ENCODE assay signal across 14 cellular contexts in the genomic region with DNA sequence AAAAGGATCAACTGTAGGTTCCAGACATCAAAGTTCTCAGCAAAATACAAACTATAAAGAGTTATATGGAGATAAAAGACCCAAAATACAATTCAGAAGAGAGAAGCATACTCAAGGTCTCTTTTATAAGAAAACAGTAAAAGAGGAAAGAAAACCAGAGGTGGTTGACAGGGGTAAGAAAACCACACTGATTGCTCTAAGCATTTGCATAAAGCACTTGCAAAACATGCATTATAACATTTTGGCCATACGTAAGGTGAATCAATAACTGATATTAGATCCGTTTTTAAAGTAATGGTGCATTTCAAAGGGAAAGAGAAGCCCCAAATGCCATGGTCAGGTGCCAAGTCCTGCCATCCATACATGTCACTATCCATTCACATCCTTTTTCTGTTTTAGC. TPM values are rescaled to one million over a fixed set of nuclear protein-coding genes. Genes with fewer than 3 reads are reported as not detected.
A peak's percentile ranks its signal among the peaks of the same experiment; 100 is the strongest.
DNase-seq lines count a peak whose midpoint lies in the region; ATAC-seq and TF ChIP-seq lines count a peak whose summit lies in the region.
"Had no signal": no experiment of that assay in that cellular context is flagged by ENCODE, and none has a peak within 500 bp of the region (broad histone marks: within the 10 kb centered on the region; RNA-seq: fewer than 3 reads in every experiment).

No MANE protein-coding gene starts in this region.

- H2AFZ ChIP-seq in SU-DHL-6 (ENCODE audit: low read depth, low read length, severe bottlenecking) = no peak overlapping the region

- H3K4me1 Mint-ChIP-seq in CD8-positive, alpha-beta memory T cell = peaks cover 60 to 92% (median 92%) of the 10 kb centered on the region in 3 donors

- TF ChIP-seq CTCF in SU-DHL-6 (IDR thresholded peaks at IDR 0.05; ENCODE audit: insufficient read depth, low read length, poor library complexity, severe bottlenecking) (no peak), lower lobe of right lung (IDR thresholded peaks at IDR 0.05) (no peak)

- H3K27me3 Mint-ChIP-seq in CD8-positive, alpha-beta memory T cell = peaks cover 0 to 8% of the 10 kb centered on the region in 2 donors

- H3K4me3 ChIP-seq in CD8-positive, alpha-beta memory T cell (ENCODE audit: low read length) = no peak overlapping the region
- H3K4me3 ChIP-seq in SU-DHL-6 (ENCODE audit: insufficient read depth, low read length, poor library complexity, severe bottlenecking) (peak overlapping the region; percentile 12), lower lobe of right lung (no peak overlapping the region)
- no peak overlapping the region for H3K4me3 ChIP-seq in effector memory CD4-positive, alpha-beta T cell (ENCODE audit: insufficient read depth, low read depth, low read length, poor library complexity, severe bottlenecking)
- H3K4me3 ChIP-seq: tibial nerve had no signal

- H3K4me1 ChIP-seq in CD8-positive, alpha-beta memory T cell (ENCODE audit: insufficient read depth, low read length) = peaks cover 53% of the 10 kb centered on the region
- H3K4me1 ChIP-seq in effector memory CD4-positive, alpha-beta T cell (ENCODE audit: control insufficient read depth, insufficient read depth, low read length, poor library complexity, severe bottlenecking) = peaks cover 28% of the 10 kb centered on the region
- peaks cover 32% of the 10 kb centered on the region for H3K4me1 ChIP-seq in lower lobe of right lung

- POLR2A ChIA-PET in CD8-positive, alpha-beta memory T cell (lab: Charles Lee) = no interaction called here

- ATAC-seq in GM19035 (IDR thresholded peaks at IDR 0.05; ENCODE audit: unreplicated experiment) (peak; percentile 44), HG02981 (IDR thresholded peaks at IDR 0.05; ENCODE audit: unreplicated experiment) (peak; percentile 39), lower lobe of right lung (no peak)

- no peaks in the 10 kb centered on the region for H3K9me3 ChIP-seq in CD8-positive, alpha-beta memory T cell (ENCODE audit: low read length)
- 0 out of 2 replicates have a peak, but pooled peaks cover under 1% of the 10 kb centered on the region for H3K9me3 ChIP-seq in SU-DHL-6 (ENCODE audit: insufficient read depth, low read length)
- no peaks in the 10 kb centered on the region for H3K9me3 ChIP-seq in effector memory CD4-positive, alpha-beta T cell (ENCODE audit: control insufficient read depth, low read length)
- H3K9me3 ChIP-seq in lower lobe of right lung = no peaks in the 10 kb centered on the region

- no peak overlapping the region for H3K27ac ChIP-seq in CD8-positive, alpha-beta memory T cell (ENCODE audit: low read depth, low read length)
- H3K27ac ChIP-seq in SU-DHL-6 (ENCODE audit: low read depth, low read length) (peak overlapping the region; percentile 85), lower lobe of right lung (no peak overlapping the region)
- H3K27ac ChIP-seq in effector memory CD4-positive, alpha-beta T cell (ENCODE audit: insufficient read depth, low read length, poor library complexity, severe bottlenecking) = no peak overlapping the region
- H3K27ac ChIP-seq: C4-2B, tibial nerve had no signal

- DNase-seq in CD8-positive, alpha-beta memory T cell = no peak
- DNase-seq in NCI-H2107 (lab: John Stamatoyannopoulos, UW) (no peak), globus pallidus (ENCODE audit: low spot score) (no peak), lower lobe of right lung (no peak)
- DNase-seq in effector memory CD4-positive, alpha-beta T cell = no peak
- DNase-seq: activated T-cell treated with anti-CD3 and anti-CD28 coated beads, Interleukin-2, amount 50 U/mL, for 48 hours; NCI-H69; stimulated activated CD4-positive, alpha-beta T cell treated with anti-CD3 and anti-CD28 coated beads, Interleukin-4, amount 100 ng/mL, for 24 hours; SW 1271 had no signal

- peaks cover 100% of the 10 kb centered on the region for H3K79me2 ChIP-seq in SU-DHL-6 (ENCODE audit: insufficient read depth, low read length)

- H3K4me2 ChIP-seq in SU-DHL-6 (ENCODE audit: low read depth, low read length, poor library complexity, severe bottlenecking) = peak overlapping the region; percentile 92

- H4K20me1 ChIP-seq in SU-DHL-6 (ENCODE audit: low read depth, low read length) = peaks cover 18% of the 10 kb centered on the region; the same call in 1 of the 2 replicates

- H3K9me3 Mint-ChIP-seq in CD8-positive, alpha-beta memory T cell = peaks cover 0 to 9% (median 6%) of the 10 kb centered on the region in 5 donors

- peaks cover 18% of the 10 kb centered on the region for H3F3A ChIP-seq in SU-DHL-6 (ENCODE audit: insufficient read depth)

- no peaks in the 10 kb centered on the region for H3K9me2 ChIP-seq in SU-DHL-6 (replicated peaks; ENCODE audit: insufficient read depth, low read length)

- intact Hi-C loops in lower lobe of right lung (cut with DNase I) = no loop called here

- no peaks in the 10 kb centered on the region for H3K36me3 ChIP-seq in CD8-positive, alpha-beta memory T cell (ENCODE audit: insufficient read depth, low read length)
- H3K36me3 ChIP-seq in SU-DHL-6 (ENCODE audit: low read length) = peaks cover 18% of the 10 kb centered on the region
- H3K36me3 ChIP-seq in effector memory CD4-positive, alpha-beta T cell (ENCODE audit: control insufficient read depth, insufficient read depth, low read length) = no peaks in the 10 kb centered on the region
- no peaks in the 10 kb centered on the region for H3K36me3 ChIP-seq in lower lobe of right lung
- H3K36me3 ChIP-seq: tibial nerve had no signal

- CTCF ChIA-PET in CD8-positive, alpha-beta memory T cell (lab: Charles Lee) = no interaction called here

- no peaks in the 10 kb centered on the region for H3K27me3 ChIP-seq in CD8-positive, alpha-beta memory T cell (ENCODE audit: insufficient read depth, low read length, poor library complexity, severe bottlenecking)
- H3K27me3 ChIP-seq in SU-DHL-6 (ENCODE audit: low read length) (no peaks in the 10 kb centered on the region), lower lobe of right lung (ENCODE audit: low read depth) (no peaks in the 10 kb centered on the region)
- no peaks in the 10 kb centered on the region for H3K27me3 ChIP-seq in effector memory CD4-positive, alpha-beta T cell (replicated peaks; ENCODE audit: control insufficient read depth, insufficient read depth, low read length, poor library complexity, severe bottlenecking)
- H3K27me3 ChIP-seq: tibial nerve had no signal

- peak overlapping the region in 6 of 7 donors; percentile 3 to 77 (median 38) for H3K4me3 Mint-ChIP-seq in CD8-positive, alpha-beta memory T cell

- H3K9ac ChIP-seq in SU-DHL-6 (ENCODE audit: low read length) = peak overlapping the region; percentile 40

- H3K27ac Mint-ChIP-seq in CD8-positive, alpha-beta memory T cell = peak overlapping the region in 7 of 8 donors; percentile 5 to 80 (median 38)

- peaks cover 11 to 31% (median 16%) of the 10 kb centered on the region in 3 donors for H3K36me3 Mint-ChIP-seq in CD8-positive, alpha-beta memory T cell

RNA-seq across cellular contexts. Expression of gene DDHD1, which starts 5.9 kb away (rescaled TPM):
- total RNA-seq in CD8-positive, alpha-beta memory T cell = 10 to 100 TPM; 51.8 to 53.8 TPM
- 7.6 TPM for polyA plus RNA-seq in CD8-positive, alpha-beta memory T cell
- total RNA-seq in lower lobe of right lung = 32.6 TPM

Comparison
In these comparisons a context has a peak if more than half of its experiments do, and no peak if none do; other contexts are left out.
1. ATAC-seq: peak in GM19035 (single experiment) and HG02981 (single experiment); none in lower lobe of right lung (0 of 2).